26 cellular contexts compared by ENCODE assay signal in genomic region chr13:20456737-20457136, GRCh38.
A peak's percentile ranks its signal among the peaks of the same experiment; 100 is the strongest.
DNase-seq lines count a peak whose midpoint lies in the region; ATAC-seq, FAIRE-seq and TF ChIP-seq lines count a peak whose summit lies in the region.
"Had no signal": no experiment of that assay in that cellular context is flagged by ENCODE, and none has a peak within 500 bp of the region (broad histone marks: within the 10 kb centered on the region; RNA-seq: fewer than 3 reads in every experiment).

No MANE protein-coding gene starts in this region.

- H2BK5ac ChIP-seq in H1 (ENCODE audit: low read depth, low read length) = no peak overlapping the region

- no peak overlapping the region for H2BK15ac ChIP-seq in H1 (ENCODE audit: low read length)

- no peak overlapping the region for H2AK5ac ChIP-seq in H1 (ENCODE audit: low read depth, low read length)

- H3K9ac ChIP-seq in BLaER1 treated with 17β-estradiol and CSF1 and Interleukin-3, amounts not matched to agents 10 nM and 100 nM = no peak overlapping the region
- H3K9ac ChIP-seq in H1 (replicated peaks in 1 of 4; ENCODE audit: extremely low read depth in 1 of 4, low read depth in 3 of 4, low read length in 3 of 4) = no peak overlapping the region

- no peak overlapping the region for H3K4me3 ChIP-seq in BLaER1 treated with 17β-estradiol and CSF1 and Interleukin-3, amounts not matched to agents 10 nM and 100 nM
- no peak overlapping the region for H3K4me3 ChIP-seq in H1 (ENCODE audit: extremely low read depth in 1 of 4, insufficient read depth in 2 of 4, low read depth in 3 of 4, low read length in 4 of 4)
- H3K4me3 ChIP-seq in lower leg skin (ENCODE audit: low read depth, poor library complexity, severe bottlenecking) = no peak overlapping the region
- H3K4me3 ChIP-seq: GM12878 had no signal

- 81% methylated on average over 2 of the region's 2 CpGs; no CpG with 5 or more reads in 1 of the 2 experiments for WGBS in H1 (ENCODE audit: extremely low coverage in 1 of 2, insufficient coverage in 1 of 2, insufficient read length in 1 of 2, insufficient replicate concordance in 2 of 2, low coverage in 1 of 2, low lambda C conversion rate in 2 of 2, missing lambda C conversion rate in 1 of 2), 2 experiments
- WGBS in lower leg skin, 2 donors = 54 to 73% methylated on average over 2 of the region's 2 CpGs

- ATAC-seq in Right ventricle myocardium superior (ENCODE audit: poor library complexity) (peak; percentile 23), left cardiac atrium (no peak), left lobe of liver (peak; percentile 32)
- ATAC-seq: GM12878 had no signal

- no peak overlapping the region for H3K18ac ChIP-seq in H1 (ENCODE audit: extremely low read depth, low read length)

- H4K91ac ChIP-seq in H1 (replicated peaks; ENCODE audit: insufficient read length, low read length) = no peak overlapping the region

- no peak overlapping the region for H3K14ac ChIP-seq in H1 (ENCODE audit: insufficient read length)

- no peaks in the 10 kb centered on the region for H3K27me3 ChIP-seq in BLaER1 treated with 17β-estradiol and CSF1 and Interleukin-3, amounts not matched to agents 10 nM and 100 nM
- no peaks in the 10 kb centered on the region for H3K27me3 ChIP-seq in H1 (replicated peaks in 1 of 4; ENCODE audit: control insufficient read depth in 3 of 4, extremely low read depth in 1 of 4, insufficient read depth in 3 of 4, low read length in 3 of 4)
- H3K27me3 ChIP-seq: BE2C had no signal

- H3K56ac ChIP-seq in H1 (replicated peaks; ENCODE audit: insufficient read length, low read depth, low read length) = no peak overlapping the region

- H2BK20ac ChIP-seq in H1 (ENCODE audit: low read length) = no peak overlapping the region

- intact Hi-C loops in Right ventricle myocardium superior (cut with DNase I) = no loop called here
- intact Hi-C loops in left cardiac atrium (cut with DNase I) = loop anchor here in 1 of 2 donors (10.0 kb wide), 1 partner anchor 122 kb away; no protein-coding TSS in a partner anchor
- intact Hi-C loops in lower leg skin (cut with DNase I; ENCODE audit: low total_unique reads) = no loop called here

- peaks cover 6 to 27% (median 12%) of the 10 kb centered on the region in 11 experiments; a peak in 15 of 22 replicates for H3K9me3 ChIP-seq in BLaER1 treated with 17β-estradiol and CSF1 and Interleukin-3, amounts not matched to agents 10 nM and 100 nM (replicated peaks in 1 of 11)
- no peaks in the 10 kb centered on the region for H3K9me3 ChIP-seq in H1 (ENCODE audit: insufficient read depth in 2 of 2, low read depth in 1 of 2, low read length in 1 of 2)
- H3K9me3 ChIP-seq: BE2C had no signal

- DNase-seq in Right ventricle myocardium superior (no peak), left cardiac atrium (no peak), H1 (ENCODE audit: low read depth in 1 of 2, low spot score in 2 of 2) (no peak), left lobe of liver (ENCODE audit: low spot score) (no peak), OCI-M2 (lab: John Stamatoyannopoulos, UW; ENCODE audit: unreplicated experiment) (no peak), COR-L47 (lab: John Stamatoyannopoulos, UW) (no peak), lower leg skin (ENCODE audit: low spot score in 2 of 2) (no peak)
- DNase-seq: 8988T; ACHN; BE2C; CD4-positive, CD25-positive, alpha-beta regulatory T cell; DMS79; EL; GDM1; GOT3; HCEC 1CT; IMR-90; KG1; NCI-H1048; NCI-H1417; NCI-H1694; NCI-H2029 treated with DMSO at 0.1 percent for 48 hours; NCI-H2227 treated with DMSO at 0.1 percent for 48 hours; NCI-H526 treated with DMSO at 0.1 percent for 48 hours had no signal

- POLR2A ChIA-PET in H1 (lab: Charles Lee; ENCODE audit: partially characterized antibody) = no interaction called here

- peak overlapping the region in 8 of 11 experiments; percentile 16 to 43 (median 34); a peak in 11 of 22 replicates for H3K4me2 ChIP-seq in BLaER1 treated with 17β-estradiol and CSF1 and Interleukin-3, amounts not matched to agents 10 nM and 100 nM
- H3K4me2 ChIP-seq in H1 (ENCODE audit: insufficient read depth in 1 of 2, low read depth in 2 of 2, low read length in 2 of 2) = no peak overlapping the region

- H3K79me1 ChIP-seq in H1 (ENCODE audit: low read depth, low read length) = no peaks in the 10 kb centered on the region

- TF ChIP-seq POLR2A in H1 (IDR thresholded peaks at IDR 0.05; ENCODE audit: control extremely low read depth in 1 of 2, low read depth in 2 of 2, low read length in 2 of 2) = no peak
- no peak for TF ChIP-seq POLR2A in lower leg skin (IDR thresholded peaks at IDR 0.05)

- H2BK12ac ChIP-seq in H1 (ENCODE audit: low read depth, low read length) = no peak overlapping the region

- no peaks in the 10 kb centered on the region for H3K79me2 ChIP-seq in H1 (ENCODE audit: control insufficient read depth in 1 of 2, insufficient read depth in 2 of 2, low read length in 2 of 2)

- H2BK120ac ChIP-seq in H1 (replicated peaks; ENCODE audit: low read depth, low read length) = no peak overlapping the region

- no peak for TF ChIP-seq RAD21 in H1 (IDR thresholded peaks at IDR 0.05 in 1 of 2, conservative IDR thresholded peaks at IDR 0.05 in 1 of 2; ENCODE audit: low read depth in 2 of 2, low read length in 2 of 2)

- no peaks in the 10 kb centered on the region; the same call in 1 of the 2 replicates for H3K23me2 ChIP-seq in H1 (ENCODE audit: low read depth, low read length)

- no peak overlapping the region for H4K8ac ChIP-seq in H1 (ENCODE audit: extremely low read depth, insufficient read depth, low read length)

- H3K27ac ChIP-seq in BLaER1 treated with 17β-estradiol and CSF1 and Interleukin-3, amounts not matched to agents 10 nM and 100 nM = no peak overlapping the region
- no peak overlapping the region for H3K27ac ChIP-seq in H1 (ENCODE audit: low read depth, low read length)

- peaks cover 0 to 4% (median 0%) of the 10 kb centered on the region in 11 experiments; a peak in 2 of 22 replicates for H3K36me3 ChIP-seq in BLaER1 treated with 17β-estradiol and CSF1 and Interleukin-3, amounts not matched to agents 10 nM and 100 nM
- H3K36me3 ChIP-seq in H1 (ENCODE audit: control insufficient read depth in 2 of 4, insufficient read depth in 4 of 4, low read length in 3 of 4) = no peaks in the 10 kb centered on the region
- H3K36me3 ChIP-seq: BE2C had no signal

- FAIRE-seq in H1 (lab: Jason Lieb, UNC) = no peak
- FAIRE-seq: GM12878 had no signal

- H2AFZ ChIP-seq in H1 (ENCODE audit: low read length) = 0 out of 2 replicates have a peak overlapping the region, but pooled peaks have one; percentile 43

- no peak for TF ChIP-seq EP300 in H1 (IDR thresholded peaks at IDR 0.05; ENCODE audit: borderline replicate concordance in 1 of 2, low read depth in 2 of 2, low read length in 2 of 2)

- 0 out of 22 replicates have a peak, but pooled peaks cover 0 to 4% (median 0%) of the 10 kb centered on the region in 11 experiments for H4K20me1 ChIP-seq in BLaER1 treated with 17β-estradiol and CSF1 and Interleukin-3, amounts not matched to agents 10 nM and 100 nM
- H4K20me1 ChIP-seq in H1 (replicated peaks in 1 of 2; ENCODE audit: control insufficient read depth in 1 of 2, insufficient read depth in 2 of 2, low read length in 2 of 2) = no peaks in the 10 kb centered on the region

- CTCF ChIA-PET in H1 (lab: Charles Lee; ENCODE audit: partially characterized antibody) = interaction anchor here (0.5 to 2.0 kb wide), 5 partner anchors 11 to 260 kb away, joined by 3 to 8 read pairs (median 3); no protein-coding TSS in a partner anchor

- H4K5ac ChIP-seq in H1 (ENCODE audit: insufficient read length, low read depth, low read length) = no peak overlapping the region

- H3K4ac ChIP-seq in H1 (replicated peaks; ENCODE audit: insufficient read length, low read depth, low read length) = no peak overlapping the region

- H3K4me1 ChIP-seq in BLaER1 treated with 17β-estradiol and CSF1 and Interleukin-3, amounts not matched to agents 10 nM and 100 nM = peaks cover 7 to 45% (median 32%) of the 10 kb centered on the region in 10 experiments
- H3K4me1 ChIP-seq in H1 (replicated peaks in 1 of 4; ENCODE audit: control insufficient read depth in 3 of 4, insufficient read depth in 4 of 4, low read length in 3 of 4) = no peaks in the 10 kb centered on the region
- H3K4me1 ChIP-seq: BE2C had no signal

- no peak for TF ChIP-seq CTCF in H1 (IDR thresholded peaks at IDR 0.05; ENCODE audit: control extremely low read depth in 1 of 3, insufficient read depth in 1 of 3, low read depth in 1 of 3, low read length in 3 of 3)
- TF ChIP-seq CTCF in lower leg skin (IDR thresholded peaks at IDR 0.05) = no peak

- no peak overlapping the region for H3K23ac ChIP-seq in H1 (ENCODE audit: insufficient read length)

TF ChIP-seq in H1, 55 proteins besides CTCF, POLR2A, EP300 and RAD21 (continues in another document):
- TF ChIP-seq SIRT6 (IDR thresholded peaks at IDR 0.05; ENCODE audit: low read length) = no peak
- no peak for TF ChIP-seq HDAC6 (IDR thresholded peaks at IDR 0.05; ENCODE audit: low read depth, low read length)
- no peak for TF ChIP-seq POU5F1 (IDR thresholded peaks at IDR 0.05; ENCODE audit: low read depth, low read length)
- TF ChIP-seq CEBPB (IDR thresholded peaks at IDR 0.05; ENCODE audit: low read depth, low read length) = no peak
- TF ChIP-seq EGR1 (IDR thresholded peaks at IDR 0.05; ENCODE audit: borderline replicate concordance, low read depth, low read length) = no peak
- TF ChIP-seq RFX5 (IDR thresholded peaks at IDR 0.05; ENCODE audit: borderline replicate concordance, low read depth, low read length) = no peak

Comparison
In these comparisons a context has a peak if more than half of its experiments do, and no peak if none do; other contexts are left out.
1. ATAC-seq: peak in Right ventricle myocardium superior (single experiment) and left lobe of liver (single experiment); none in left cardiac atrium (0 of 2).
2. H3K4me2 ChIP-seq: peak in BLaER1 treated with 17β-estradiol and CSF1 and Interleukin-3, amounts not matched to agents 10 nM and 100 nM (8 of 11); none in H1 (0 of 2).